16 cellular contexts compared by ENCODE assay signal in the genomic region with DNA sequence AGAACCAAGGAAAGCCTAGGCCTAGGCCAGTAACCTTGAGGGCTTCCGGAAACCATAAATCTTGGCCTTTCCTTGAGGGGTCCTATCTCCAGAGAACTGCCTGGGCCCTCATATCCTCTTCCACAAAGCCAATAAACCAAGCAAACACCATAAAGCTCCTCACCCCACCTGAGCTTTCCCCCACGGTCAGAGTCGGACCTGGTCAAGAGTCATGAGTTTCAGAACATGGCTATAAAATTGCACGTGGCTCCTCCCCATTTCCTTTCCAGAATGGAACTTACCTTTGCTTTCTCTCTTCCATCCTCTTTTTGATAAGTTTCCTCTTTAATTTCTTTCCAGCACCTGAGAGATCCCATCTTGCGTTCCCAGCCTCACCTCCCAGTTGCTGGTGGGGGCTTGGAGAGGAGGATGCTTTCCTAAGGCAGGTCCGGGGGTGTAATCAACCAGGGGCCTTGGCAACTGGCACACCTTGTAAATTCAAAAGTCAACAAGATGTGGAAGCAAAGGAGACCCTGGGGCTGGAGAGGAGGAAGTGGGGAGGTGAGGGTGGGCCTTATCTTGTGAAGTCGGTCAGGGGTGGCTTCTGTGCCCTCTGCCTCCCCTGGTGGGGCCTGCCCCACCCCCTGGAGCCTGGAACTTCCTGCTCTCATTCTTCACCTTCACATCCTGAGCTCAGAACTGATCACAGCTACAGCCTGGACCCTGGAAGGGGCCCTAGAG.
DNase-seq lines count a peak whose midpoint lies in the region; ATAC-seq, FAIRE-seq and TF ChIP-seq lines count a peak whose summit lies in the region.
"Had no signal": no experiment of that assay in that cellular context is flagged by ENCODE, and none has a peak within 500 bp of the region (broad histone marks: within the 10 kb centered on the region; RNA-seq: fewer than 3 reads in every experiment).

No MANE protein-coding gene starts in this region.

- CTCF ChIA-PET in K562 (lab: Yijun Ruan, JAX; ENCODE audit: low intra/inter-chr PET ratio): interaction anchor here (0.5 kb wide), 1 partner anchor 13 kb away, joined by 3 read pairs; no protein-coding TSS in a partner anchor

- H3K27me3 ChIP-seq in K562 (ENCODE audit: control insufficient read depth in 2 of 2, insufficient read depth in 2 of 2, low read length in 2 of 2) (peaks cover 12 to 23% of the 10 kb centered on the region in 2 experiments), neural progenitor cell (no peaks in the 10 kb centered on the region), transverse colon (no peaks in the 10 kb centered on the region)

- no peaks in the 10 kb centered on the region for H3K36me3 ChIP-seq in K562 (ENCODE audit: control insufficient read depth, insufficient read depth, low read length)
- H3K36me3 ChIP-seq in neural progenitor cell: no peaks in the 10 kb centered on the region
- no peaks in the 10 kb centered on the region for H3K36me3 ChIP-seq in transverse colon

- BruUV-seq in K562 (replicated peaks; lab: Mats Ljungman, UMichigan): no TSS peak

- H3K79me2 ChIP-seq in K562 (ENCODE audit: control insufficient read depth, insufficient read depth, low read length) (no peaks in the 10 kb centered on the region), neural progenitor cell (ENCODE audit: low read depth) (no peaks in the 10 kb centered on the region)

- H3K4me3 ChIP-seq in K562 (no peak overlapping the region), neural progenitor cell (no peak overlapping the region), transverse colon (no peak overlapping the region)

- H3K4me1 ChIP-seq in K562 (replicated peaks in 1 of 2; ENCODE audit: control insufficient read depth in 2 of 2, insufficient read depth in 2 of 2, low read length in 2 of 2) (no peaks in the 10 kb centered on the region), neural progenitor cell (peaks cover 35% of the 10 kb centered on the region), transverse colon (peaks cover 0 to 51% (median 26%) of the 10 kb centered on the region in 4 donors)

- no peak for TF ChIP-seq POLR2A in K562 (conservative IDR thresholded peaks at IDR 0.05)
- no peak for TF ChIP-seq POLR2A in transverse colon (IDR thresholded peaks at IDR 0.05)

- no peak overlapping the region for H3K4me3 Mint-ChIP-seq in neural progenitor cell

- H3K36me3 Mint-ChIP-seq in neural progenitor cell: no peaks in the 10 kb centered on the region

- H3K9me1 ChIP-seq in K562 (ENCODE audit: control insufficient read depth, insufficient read depth, low read length): no peaks in the 10 kb centered on the region

- H2AFZ ChIP-seq in K562 (ENCODE audit: low read depth, low read length) (no peak overlapping the region), neural progenitor cell (replicated peaks) (no peak overlapping the region)

- H3F3A ChIP-seq in neural progenitor cell (ENCODE audit: low read depth): peaks cover 24% of the 10 kb centered on the region

- 13% methylated on average over 7 of the region's 7 CpGs for WGBS in K562 (ENCODE audit: insufficient coverage, low coverage, missing lambda C conversion rate)
- WGBS in transverse colon (ENCODE audit: low coverage in 1 of 2), 2 donors: 47 to 67% methylated on average over 2 to 7 of the region's 7 CpGs

- H3K4me1 Mint-ChIP-seq in neural progenitor cell: peaks cover 23% of the 10 kb centered on the region

- H3K27me3 Mint-ChIP-seq in neural progenitor cell (ENCODE audit: insufficient read depth, low read depth): peaks cover 11% of the 10 kb centered on the region

- H4K20me1 ChIP-seq in K562 (replicated peaks; ENCODE audit: control insufficient read depth, insufficient read depth, low read length): no peaks in the 10 kb centered on the region; the same call in 1 of the 2 replicates
- no peaks in the 10 kb centered on the region for H4K20me1 ChIP-seq in neural progenitor cell (ENCODE audit: low read depth)

- FAIRE-seq in K562 (lab: Jason Lieb, UNC): no peak
- FAIRE-seq: GM12892 had no signal

- intact Hi-C loops in K562 (cut with micrococcal nuclease): no loop called here
- intact Hi-C loops in transverse colon (cut with DNase I; ENCODE audit: low total_unique reads): no loop called here

- H3K9ac ChIP-seq in K562 (ENCODE audit: insufficient read depth in 1 of 2, low read depth in 2 of 2, low read length in 2 of 2) (no peak overlapping the region), neural progenitor cell (no peak overlapping the region)

- no peak for TF ChIP-seq RAD21 in K562 (CRISPR knock-in tag; conservative IDR thresholded peaks at IDR 0.05 in 1 of 2, IDR thresholded peaks at IDR 0.05 in 1 of 2)

- POLR2A ChIA-PET in K562 (lab: Yijun Ruan, JAX): interaction anchor here (0.9 to 1.2 kb wide), 2 partner anchors 20 to 29 kb away, joined by 3 to 4 read pairs; no protein-coding TSS in a partner anchor

- TF ChIP-seq EP300 in K562 (IDR thresholded peaks at IDR 0.05; ENCODE audit: low read length) (no peak), transverse colon (IDR thresholded peaks at IDR 0.05; ENCODE audit: low read depth) (peak; percentile 3)

- H3K27ac ChIP-seq in K562 (ENCODE audit: extremely low read depth, low read depth, low read length): no peak overlapping the region
- H3K27ac ChIP-seq in neural progenitor cell: peak overlapping the region; percentile 35
- H3K27ac ChIP-seq in transverse colon: peak overlapping the region; percentile 76 to 85 (median 81)

- TF ChIP-seq CTCF in K562 (IDR thresholded peaks at IDR 0.05 in 2 of 3, conservative IDR thresholded peaks at IDR 0.05 in 1 of 3; ENCODE audit: insufficient read depth in 2 of 3, low read depth in 1 of 3, low read length in 3 of 3) (no peak), neural progenitor cell (IDR thresholded peaks at IDR 0.05) (no peak), transverse colon (IDR thresholded peaks at IDR 0.05) (no peak)

- H3K4me2 ChIP-seq in K562 (ENCODE audit: insufficient read depth, low read length): no peak overlapping the region
- H3K4me2 ChIP-seq in neural progenitor cell: no peak overlapping the region

- no peak overlapping the region for H3K27ac Mint-ChIP-seq in neural progenitor cell

- in situ Hi-C loops in K562 (cut with MboI): no loop called here
- in situ Hi-C loops in transverse colon (cut with MboI; ENCODE audit: low pct_ligation_motif_present in 1 of 4, low pct_unique_long_range_greater_than_20kb in 1 of 4, low sequenced_read_pairs in 3 of 4): no loop called here

- no peaks in the 10 kb centered on the region for H3K9me3 Mint-ChIP-seq in neural progenitor cell

- H3K9me3 ChIP-seq in K562 (replicated peaks; ENCODE audit: control insufficient read depth, insufficient read depth, low read depth, low read length) (no peaks in the 10 kb centered on the region), neural progenitor cell (ENCODE audit: low read depth) (no peaks in the 10 kb centered on the region), transverse colon (no peaks in the 10 kb centered on the region)

- DNase-seq in HT-29 (ENCODE audit: low spot score) (peak; percentile 74), K562 (ENCODE audit: extremely low read depth in 1 of 4, low spot score in 3 of 4) (no peak), neural progenitor cell (ENCODE audit: low spot score) (no peak), transverse colon (peak; percentile 72), SW 1271 (lab: John Stamatoyannopoulos, UW) (no peak), anterior cingulate cortex (lab: John Stamatoyannopoulos, UW) (no peak), NCI-H1436 treated with DMSO at 0.1 percent for 48 hours (lab: John Stamatoyannopoulos, UW) (no peak)
- DNase-seq: ACHN, AML-193, COR-L47, MM.1S, NCI-H1092 treated with DMSO at 0.1 percent for 48 hours, NCI-H1694, NCI-H2171, NCI-H446 treated with DMSO at 0.1 percent for 48 hours had no signal

- ATAC-seq in K562: no peak

TF ChIP-seq in K562, 482 proteins besides CTCF, POLR2A, EP300 and RAD21:
- no peak for TF ChIP-seq MYBL2 (IDR thresholded peaks at IDR 0.05; ENCODE audit: low read depth)
- TF ChIP-seq MYBL2 (CRISPR knock-in tag; IDR thresholded peaks at IDR 0.05; ENCODE audit: borderline replicate concordance): no peak
- TF ChIP-seq, protein P1, sequence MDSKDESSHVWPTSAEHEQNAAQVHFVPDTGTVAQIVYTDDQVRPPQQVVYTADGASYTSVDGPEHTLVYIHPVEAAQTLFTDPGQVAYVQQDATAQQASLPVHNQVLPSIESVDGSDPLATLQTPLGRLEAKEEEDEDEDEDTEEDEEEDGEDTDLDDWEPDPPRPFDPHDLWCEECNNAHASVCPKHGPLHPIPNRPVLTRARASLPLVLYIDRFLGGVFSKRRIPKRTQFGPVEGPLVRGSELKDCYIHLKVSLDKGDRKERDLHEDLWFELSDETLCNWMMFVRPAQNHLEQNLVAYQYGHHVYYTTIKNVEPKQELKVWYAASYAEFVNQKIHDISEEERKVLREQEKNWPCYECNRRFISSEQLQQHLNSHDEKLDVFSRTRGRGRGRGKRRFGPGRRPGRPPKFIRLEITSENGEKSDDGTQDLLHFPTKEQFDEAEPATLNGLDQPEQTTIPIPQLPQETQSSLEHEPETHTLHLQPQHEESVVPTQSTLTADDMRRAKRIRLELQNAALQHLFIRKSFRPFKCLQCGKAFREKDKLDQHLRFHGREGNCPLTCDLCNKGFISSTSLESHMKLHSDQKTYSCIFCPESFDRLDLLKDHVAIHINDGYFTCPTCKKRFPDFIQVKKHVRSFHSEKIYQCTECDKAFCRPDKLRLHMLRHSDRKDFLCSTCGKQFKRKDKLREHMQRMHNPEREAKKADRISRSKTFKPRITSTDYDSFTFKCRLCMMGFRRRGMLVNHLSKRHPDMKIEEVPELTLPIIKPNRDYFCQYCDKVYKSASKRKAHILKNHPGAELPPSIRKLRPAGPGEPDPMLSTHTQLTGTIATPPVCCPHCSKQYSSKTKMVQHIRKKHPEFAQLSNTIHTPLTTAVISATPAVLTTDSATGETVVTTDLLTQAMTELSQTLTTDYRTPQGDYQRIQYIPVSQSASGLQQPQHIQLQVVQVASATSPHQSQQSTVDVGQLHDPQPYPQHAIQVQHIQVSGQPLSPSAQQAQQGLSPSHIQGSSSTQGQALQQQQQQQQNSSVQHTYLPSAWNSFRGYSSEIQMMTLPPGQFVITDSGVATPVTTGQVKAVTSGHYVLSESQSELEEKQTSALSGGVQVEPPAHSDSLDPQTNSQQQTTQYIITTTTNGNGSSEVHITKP (IDR thresholded peaks at IDR 0.05; ENCODE audit: partially characterized antibody): peak; percentile 16

Comparison
In these comparisons a context has a peak if more than half of its experiments do, and no peak if none do; other contexts are left out.
1. DNase-seq: peak in HT-29 (single experiment) and transverse colon (single experiment); none in K562 (0 of 4), neural progenitor cell (single experiment), SW 1271 (0 of 2), anterior cingulate cortex (0 of 58) and NCI-H1436 treated with DMSO at 0.1 percent for 48 hours (single experiment).